Comparison of ENCODE assay signal across 1 cellular context in the genomic region with DNA sequence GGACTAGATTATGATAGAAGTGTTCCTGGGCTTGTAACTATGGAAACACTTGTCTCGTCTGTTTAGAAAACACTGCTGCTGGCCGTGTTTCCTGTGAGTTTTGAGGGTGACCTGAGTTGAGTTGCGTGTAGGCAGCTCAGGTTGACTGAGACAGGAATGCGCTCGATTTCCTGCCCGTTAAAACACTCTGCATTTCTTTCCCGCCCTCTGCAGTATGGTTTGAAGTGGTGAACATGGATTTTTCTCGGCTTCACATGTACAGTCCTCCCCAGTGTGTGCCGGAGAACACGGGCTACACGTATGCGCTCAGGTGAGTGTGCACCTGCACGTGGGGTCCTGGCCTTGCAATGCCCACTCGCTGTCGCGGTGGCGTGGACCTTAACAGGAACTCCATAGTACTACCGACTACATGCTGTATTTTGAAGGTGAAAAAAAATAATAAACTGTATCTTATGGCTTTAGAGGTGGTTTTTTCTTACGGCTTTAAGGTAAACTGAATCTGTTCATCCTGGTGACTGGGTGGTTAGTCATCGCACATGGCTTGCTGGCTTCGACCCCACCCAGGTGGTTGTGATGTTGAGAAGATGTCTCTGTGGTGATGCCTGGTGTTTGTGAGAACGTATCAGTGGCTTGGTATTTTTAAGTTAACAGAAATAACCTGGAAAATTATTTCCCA.
TF ChIP-seq lines count a peak whose summit lies in the region.

A gene with protein sequence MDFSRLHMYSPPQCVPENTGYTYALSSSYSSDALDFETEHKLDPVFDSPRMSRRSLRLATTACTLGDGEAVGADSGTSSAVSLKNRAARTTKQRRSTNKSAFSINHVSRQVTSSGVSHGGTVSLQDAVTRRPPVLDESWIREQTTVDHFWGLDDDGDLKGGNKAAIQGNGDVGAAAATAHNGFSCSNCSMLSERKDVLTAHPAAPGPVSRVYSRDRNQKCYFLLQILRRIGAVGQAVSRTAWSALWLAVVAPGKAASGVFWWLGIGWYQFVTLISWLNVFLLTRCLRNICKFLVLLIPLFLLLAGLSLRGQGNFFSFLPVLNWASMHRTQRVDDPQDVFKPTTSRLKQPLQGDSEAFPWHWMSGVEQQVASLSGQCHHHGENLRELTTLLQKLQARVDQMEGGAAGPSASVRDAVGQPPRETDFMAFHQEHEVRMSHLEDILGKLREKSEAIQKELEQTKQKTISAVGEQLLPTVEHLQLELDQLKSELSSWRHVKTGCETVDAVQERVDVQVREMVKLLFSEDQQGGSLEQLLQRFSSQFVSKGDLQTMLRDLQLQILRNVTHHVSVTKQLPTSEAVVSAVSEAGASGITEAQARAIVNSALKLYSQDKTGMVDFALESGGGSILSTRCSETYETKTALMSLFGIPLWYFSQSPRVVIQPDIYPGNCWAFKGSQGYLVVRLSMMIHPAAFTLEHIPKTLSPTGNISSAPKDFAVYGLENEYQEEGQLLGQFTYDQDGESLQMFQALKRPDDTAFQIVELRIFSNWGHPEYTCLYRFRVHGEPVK (plus strand): TSS at position 185 of the 676 bp plus-strand sequence. CDS start 49 bp downstream, at position 234.

TF ChIP-seq in SK-N-SH treated with all-trans-retinoic acid at 6 μM for 48 hours, 23 proteins besides CTCF, POLR2A, EP300 and RAD21 (continued from another document):
- TF ChIP-seq, protein P1, sequence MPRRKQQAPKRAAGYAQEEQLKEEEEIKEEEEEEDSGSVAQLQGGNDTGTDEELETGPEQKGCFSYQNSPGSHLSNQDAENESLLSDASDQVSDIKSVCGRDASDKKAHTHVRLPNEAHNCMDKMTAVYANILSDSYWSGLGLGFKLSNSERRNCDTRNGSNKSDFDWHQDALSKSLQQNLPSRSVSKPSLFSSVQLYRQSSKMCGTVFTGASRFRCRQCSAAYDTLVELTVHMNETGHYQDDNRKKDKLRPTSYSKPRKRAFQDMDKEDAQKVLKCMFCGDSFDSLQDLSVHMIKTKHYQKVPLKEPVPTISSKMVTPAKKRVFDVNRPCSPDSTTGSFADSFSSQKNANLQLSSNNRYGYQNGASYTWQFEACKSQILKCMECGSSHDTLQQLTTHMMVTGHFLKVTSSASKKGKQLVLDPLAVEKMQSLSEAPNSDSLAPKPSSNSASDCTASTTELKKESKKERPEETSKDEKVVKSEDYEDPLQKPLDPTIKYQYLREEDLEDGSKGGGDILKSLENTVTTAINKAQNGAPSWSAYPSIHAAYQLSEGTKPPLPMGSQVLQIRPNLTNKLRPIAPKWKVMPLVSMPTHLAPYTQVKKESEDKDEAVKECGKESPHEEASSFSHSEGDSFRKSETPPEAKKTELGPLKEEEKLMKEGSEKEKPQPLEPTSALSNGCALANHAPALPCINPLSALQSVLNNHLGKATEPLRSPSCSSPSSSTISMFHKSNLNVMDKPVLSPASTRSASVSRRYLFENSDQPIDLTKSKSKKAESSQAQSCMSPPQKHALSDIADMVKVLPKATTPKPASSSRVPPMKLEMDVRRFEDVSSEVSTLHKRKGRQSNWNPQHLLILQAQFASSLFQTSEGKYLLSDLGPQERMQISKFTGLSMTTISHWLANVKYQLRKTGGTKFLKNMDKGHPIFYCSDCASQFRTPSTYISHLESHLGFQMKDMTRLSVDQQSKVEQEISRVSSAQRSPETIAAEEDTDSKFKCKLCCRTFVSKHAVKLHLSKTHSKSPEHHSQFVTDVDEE (CRISPR knock-in tag; IDR thresholded peaks at IDR 0.05): no peak
